In genomic region chr6:111677186-111677990, GRCh38 we compare ENCODE assay signal across 21 cellular contexts.
DNase-seq lines count a peak whose midpoint lies in the region; ATAC-seq, FAIRE-seq and TF ChIP-seq lines count a peak whose summit lies in the region.
"Had no signal": no experiment of that assay in that cellular context is flagged by ENCODE, and none has a peak within 500 bp of the region (broad histone marks: within the 10 kb centered on the region; RNA-seq: fewer than 3 reads in every experiment).

No MANE protein-coding gene starts in this region.

- no peak overlapping the region for H4K91ac ChIP-seq in H1 (replicated peaks; ENCODE audit: insufficient read length, low read length)
- H4K91ac ChIP-seq in mesenchymal stem cell (ENCODE audit: low read length) = no peak overlapping the region

- no peak for TF ChIP-seq EP300 in H1 (IDR thresholded peaks at IDR 0.05; ENCODE audit: borderline replicate concordance in 1 of 2, low read depth in 2 of 2, low read length in 2 of 2)

- H3K4ac ChIP-seq in H1 (replicated peaks; ENCODE audit: insufficient read length, low read depth, low read length) (no peak overlapping the region), mesenchymal stem cell (ENCODE audit: low read depth in 1 of 2, low read length in 2 of 2) (no peak overlapping the region)

- in situ Hi-C loops in ACHN (cut with HindIII; ENCODE audit: low pct_ligation_motif_present, low pct_unique_long_range_greater_than_20kb, low sequenced_read_pairs) = no loop called here

- CTCF ChIA-PET in H1 (lab: Charles Lee; ENCODE audit: partially characterized antibody) = interaction anchor here (0.6 to 4.1 kb wide), 9 partner anchors 9 to 1205 kb away, joined by 3 to 19 read pairs (median 4); no protein-coding TSS in a partner anchor

- H3K36me3 ChIP-seq in H1 (ENCODE audit: control insufficient read depth in 2 of 4, insufficient read depth in 4 of 4, low read length in 3 of 4) = peaks cover 0 to 7% (median 3%) of the 10 kb centered on the region in 4 experiments; a peak in 1 of 8 replicates
- peaks cover 13 to 91% of the 10 kb centered on the region in 2 experiments for H3K36me3 ChIP-seq in mesenchymal stem cell (ENCODE audit: control insufficient read depth in 1 of 2, insufficient read depth in 2 of 2, low read depth in 1 of 2, low read length in 2 of 2)

- peaks cover 2 to 4% of the 10 kb centered on the region in 2 experiments for H4K20me1 ChIP-seq in H1 (replicated peaks in 1 of 2; ENCODE audit: control insufficient read depth in 1 of 2, insufficient read depth in 2 of 2, low read length in 2 of 2)

- no peaks in the 10 kb centered on the region for H3K79me2 ChIP-seq in H1 (ENCODE audit: control insufficient read depth in 1 of 2, insufficient read depth in 2 of 2, low read length in 2 of 2)
- H3K79me2 ChIP-seq: parathyroid adenoma had no signal

- no peak for TF ChIP-seq RAD21 in H1 (IDR thresholded peaks at IDR 0.05 in 1 of 2, conservative IDR thresholded peaks at IDR 0.05 in 1 of 2; ENCODE audit: low read depth in 2 of 2, low read length in 2 of 2)

- POLR2A ChIA-PET in H1 (lab: Charles Lee; ENCODE audit: partially characterized antibody) = interaction anchor here (1.6 kb wide), 1 partner anchor 13 kb away, joined by 5 read pairs; no protein-coding TSS in a partner anchor

- peaks cover 0 to 11% (median 7%) of the 10 kb centered on the region in 4 experiments; a peak in 4 of 7 replicates for H3K4me1 ChIP-seq in H1 (replicated peaks in 1 of 4; ENCODE audit: control insufficient read depth in 3 of 4, insufficient read depth in 4 of 4, low read length in 3 of 4)
- peaks cover 4% of the 10 kb centered on the region for H3K4me1 ChIP-seq in mesenchymal stem cell (ENCODE audit: control insufficient read depth, insufficient read depth, low read depth, low read length)
- H3K4me1 ChIP-seq: parathyroid adenoma had no signal

- no peak for FAIRE-seq in H1 (lab: Jason Lieb, UNC)

- 28% methylated on average over 3 of the region's 3 CpGs; no CpG with 5 or more reads in 1 of the 2 experiments for WGBS in H1 (ENCODE audit: extremely low coverage in 1 of 2, insufficient coverage in 1 of 2, insufficient read length in 1 of 2, insufficient replicate concordance in 2 of 2, low coverage in 1 of 2, low lambda C conversion rate in 2 of 2, missing lambda C conversion rate in 1 of 2), 2 experiments
- 51% methylated on average over 3 of the region's 3 CpGs for WGBS in mesenchymal stem cell

- H2BK120ac ChIP-seq in H1 (replicated peaks; ENCODE audit: low read depth, low read length) (no peak overlapping the region), mesenchymal stem cell (ENCODE audit: low read depth, low read length) (no peak overlapping the region)

- H3K23ac ChIP-seq in H1 (ENCODE audit: insufficient read length) = no peak overlapping the region
- H3K23ac ChIP-seq in mesenchymal stem cell (ENCODE audit: low read length in 2 of 2) = no peak overlapping the region

- H3K23me2 ChIP-seq in H1 (ENCODE audit: low read depth, low read length) = no peaks in the 10 kb centered on the region

- H3K14ac ChIP-seq in H1 (ENCODE audit: insufficient read length) (no peak overlapping the region), mesenchymal stem cell (ENCODE audit: low read length in 2 of 2) (no peak overlapping the region)

- no peak for TF ChIP-seq CTCF in H1 (IDR thresholded peaks at IDR 0.05; ENCODE audit: control extremely low read depth in 1 of 3, insufficient read depth in 1 of 3, low read depth in 1 of 3, low read length in 3 of 3)

- H2BK12ac ChIP-seq in H1 (ENCODE audit: low read depth, low read length) (no peak overlapping the region), mesenchymal stem cell (ENCODE audit: low read length in 2 of 2) (no peak overlapping the region)

- no peak overlapping the region for H2BK20ac ChIP-seq in H1 (ENCODE audit: low read length)

- ATAC-seq in GM21576 (IDR thresholded peaks at IDR 0.05; ENCODE audit: unreplicated experiment) = no peak
- ATAC-seq: Right ventricle myocardium inferior; stimulated activated naive B cell treated with anti-CD40 and anti-IgM and Interleukin-4, amounts not matched to agents 10 μg/mL and 1 μg/mL and 100 μg/mL, for 72 hours had no signal

- no peak overlapping the region for H3K56ac ChIP-seq in H1 (replicated peaks; ENCODE audit: insufficient read length, low read depth, low read length)

- H3K9ac ChIP-seq in H1 (replicated peaks in 1 of 4; ENCODE audit: extremely low read depth in 1 of 4, low read depth in 3 of 4, low read length in 3 of 4) (no peak overlapping the region), mesenchymal stem cell (ENCODE audit: low read length) (no peak overlapping the region)
- H3K9ac ChIP-seq: parathyroid adenoma had no signal

- H2BK15ac ChIP-seq in H1 (ENCODE audit: low read length) = no peak overlapping the region
- H2BK15ac ChIP-seq in mesenchymal stem cell (ENCODE audit: low read depth, poor library complexity, severe bottlenecking) = no peak overlapping the region

- H3K27ac ChIP-seq in H1 (ENCODE audit: low read depth, low read length) (no peak overlapping the region), mesenchymal stem cell (ENCODE audit: low read length, poor library complexity, severe bottlenecking) (peak overlapping the region; percentile 84)
- H3K27ac ChIP-seq: esophagus muscularis mucosa, HL-60, parathyroid adenoma had no signal

- H3K79me1 ChIP-seq in H1 (ENCODE audit: low read depth, low read length) (no peaks in the 10 kb centered on the region), mesenchymal stem cell (replicated peaks; ENCODE audit: low read length, poor library complexity, severe bottlenecking) (peaks cover 2% of the 10 kb centered on the region)

- no peak for TF ChIP-seq POLR2A in H1 (IDR thresholded peaks at IDR 0.05; ENCODE audit: control extremely low read depth in 1 of 2, low read depth in 2 of 2, low read length in 2 of 2)

- H2AFZ ChIP-seq in H1 (ENCODE audit: low read length) (no peak overlapping the region), mesenchymal stem cell (ENCODE audit: low read depth, low read length) (no peak overlapping the region)
- H2AFZ ChIP-seq: parathyroid adenoma had no signal

- no peak overlapping the region for H2AK5ac ChIP-seq in H1 (ENCODE audit: low read depth, low read length)
- H2AK5ac ChIP-seq in mesenchymal stem cell (ENCODE audit: low read length, severe bottlenecking) = peak overlapping the region; percentile 60

- peak; percentile 64 for DNase-seq in ACHN
- DNase-seq in HuH-7 (ENCODE audit: low spot score) = peak; percentile 73
- no peak for DNase-seq in H1 (ENCODE audit: low read depth in 1 of 2, low spot score in 2 of 2)
- DNase-seq in mesenchymal stem cell = no peak
- DNase-seq in OCI-M2 (lab: John Stamatoyannopoulos, UW; ENCODE audit: unreplicated experiment) = no peak
- DNase-seq in NCI-H187 treated with DMSO at 0.1 percent for 48 hours (lab: John Stamatoyannopoulos, UW) = no peak
- no peak for DNase-seq in DMS153 (lab: John Stamatoyannopoulos, UW)
- DNase-seq: activated naive CD4-positive, alpha-beta T cell; glutamatergic neuron; Karpas-422; NCI-H1092 treated with DMSO at 0.1 percent for 48 hours; NCI-H2227 treated with DMSO at 0.1 percent for 48 hours; stimulated activated naive B cell treated with anti-CD40 and anti-IgM and Interleukin-4, amounts not matched to agents 10 μg/mL and 1 μg/mL and 100 μg/mL, for 72 hours; T-helper 1 cell had no signal

- peak overlapping the region in 1 of 2 experiments; percentile 26; a peak in 1 of 4 replicates for H3K4me2 ChIP-seq in H1 (ENCODE audit: insufficient read depth in 1 of 2, low read depth in 2 of 2, low read length in 2 of 2)
- H3K4me2 ChIP-seq in mesenchymal stem cell (ENCODE audit: low read length, poor library complexity, severe bottlenecking) = peak overlapping the region; percentile 74
- H3K4me2 ChIP-seq: smooth muscle cell had no signal

- H3K18ac ChIP-seq in H1 (ENCODE audit: extremely low read depth, low read length) (no peak overlapping the region), mesenchymal stem cell (ENCODE audit: low read depth in 1 of 2, low read length in 2 of 2) (no peak overlapping the region)

- H3K27me3 ChIP-seq in H1 (replicated peaks in 1 of 4; ENCODE audit: control insufficient read depth in 3 of 4, extremely low read depth in 1 of 4, insufficient read depth in 3 of 4, low read length in 3 of 4) (no peaks in the 10 kb centered on the region), mesenchymal stem cell (ENCODE audit: control insufficient read depth in 1 of 2, insufficient read depth in 1 of 2, low read length in 2 of 2) (no peaks in the 10 kb centered on the region)
- H3K27me3 ChIP-seq: esophagus muscularis mucosa had no signal

- H2BK5ac ChIP-seq in H1 (ENCODE audit: low read depth, low read length) (no peak overlapping the region), mesenchymal stem cell (ENCODE audit: low read depth, low read length, poor library complexity, severe bottlenecking) (no peak overlapping the region)

- H3K4me3 ChIP-seq in H1 (ENCODE audit: extremely low read depth in 1 of 4, insufficient read depth in 2 of 4, low read depth in 3 of 4, low read length in 4 of 4) (no peak overlapping the region), mesenchymal stem cell (ENCODE audit: insufficient read depth in 1 of 2, low read depth in 1 of 2, low read length in 2 of 2) (no peak overlapping the region)
- H3K4me3 ChIP-seq: esophagus muscularis mucosa, smooth muscle cell had no signal

- no peak overlapping the region for H4K8ac ChIP-seq in H1 (ENCODE audit: extremely low read depth, insufficient read depth, low read length)
- no peak overlapping the region for H4K8ac ChIP-seq in mesenchymal stem cell (ENCODE audit: low read length)

- no peak overlapping the region for H4K5ac ChIP-seq in H1 (ENCODE audit: insufficient read length, low read depth, low read length)

- H3K9me3 ChIP-seq in H1 (ENCODE audit: insufficient read depth in 2 of 2, low read depth in 1 of 2, low read length in 1 of 2) (no peaks in the 10 kb centered on the region), mesenchymal stem cell (ENCODE audit: control insufficient read depth, low read length) (no peaks in the 10 kb centered on the region)
- H3K9me3 ChIP-seq: Caco-2, esophagus muscularis mucosa had no signal

TF ChIP-seq in H1, 55 proteins besides CTCF, POLR2A, EP300 and RAD21:
- TF ChIP-seq NANOG (IDR thresholded peaks at IDR 0.05; ENCODE audit: insufficient read depth, low read depth, low read length, poor library complexity, severe bottlenecking) (peak; percentile 34), CHD2 (IDR thresholded peaks at IDR 0.05; ENCODE audit: low read length) (no peak)

Comparison
In these comparisons a context has a peak if more than half of its experiments do, and no peak if none do; other contexts are left out.
1. DNase-seq: peak in ACHN (single experiment) and HuH-7 (single experiment); none in H1 (0 of 2), mesenchymal stem cell (single experiment), OCI-M2 (single experiment), NCI-H187 treated with DMSO at 0.1 percent for 48 hours (single experiment) and DMS153 (single experiment).